Comparison of ENCODE assay signal across 1 cellular context in genomic region chr20:23025503-23025902, GRCh38.
TF ChIP-seq lines count a peak whose summit lies in the region.
"Not testable (repeated sequence)": the region's sequence is repeated elsewhere in the genome, so short reads cannot be mapped to it uniquely, and the experiment has no call there.

No MANE protein-coding gene starts in this region.

TF ChIP-seq in HepG2, 621 proteins besides CTCF, POLR2A, EP300 and RAD21:
- TF ChIP-seq CREB1 (IDR thresholded peaks at IDR 0.05): 0 out of 2 replicates have a peak, but pooled peaks have one; percentile 20
- TF ChIP-seq CREB1 (CRISPR knock-in tag; IDR thresholded peaks at IDR 0.05): not testable (repeated sequence)
